ENCODE assay signal across 1 cellular context in genomic region chr17:58083491-58084316, GRCh38.
A peak's percentile ranks its signal among the peaks of the same experiment; 100 is the strongest.
TF ChIP-seq lines count a peak whose summit lies in the region.

No MANE protein-coding gene starts in this region.

TF ChIP-seq in WTC11, 78 proteins besides CTCF, POLR2A, EP300 and RAD21 (continued from another document and continues in another):
- TF ChIP-seq, protein P1, sequence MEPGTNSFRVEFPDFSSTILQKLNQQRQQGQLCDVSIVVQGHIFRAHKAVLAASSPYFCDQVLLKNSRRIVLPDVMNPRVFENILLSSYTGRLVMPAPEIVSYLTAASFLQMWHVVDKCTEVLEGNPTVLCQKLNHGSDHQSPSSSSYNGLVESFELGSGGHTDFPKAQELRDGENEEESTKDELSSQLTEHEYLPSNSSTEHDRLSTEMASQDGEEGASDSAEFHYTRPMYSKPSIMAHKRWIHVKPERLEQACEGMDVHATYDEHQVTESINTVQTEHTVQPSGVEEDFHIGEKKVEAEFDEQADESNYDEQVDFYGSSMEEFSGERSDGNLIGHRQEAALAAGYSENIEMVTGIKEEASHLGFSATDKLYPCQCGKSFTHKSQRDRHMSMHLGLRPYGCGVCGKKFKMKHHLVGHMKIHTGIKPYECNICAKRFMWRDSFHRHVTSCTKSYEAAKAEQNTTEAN (CRISPR knock-in tag; IDR thresholded peaks at IDR 0.05), result no peak
- TF ChIP-seq MYBL2 (CRISPR knock-in tag; IDR thresholded peaks at IDR 0.05) (no peak), USF1 (CRISPR knock-in tag; IDR thresholded peaks at IDR 0.05) (0 out of 2 replicates have a peak, but pooled peaks have one; percentile 23), PRRX2 (CRISPR knock-in tag; IDR thresholded peaks at IDR 0.05) (no peak), CBFB (CRISPR knock-in tag; IDR thresholded peaks at IDR 0.05; ENCODE audit: low read depth) (no peak), NR2C2 (CRISPR knock-in tag; IDR thresholded peaks at IDR 0.05) (no peak), ZNF423 (CRISPR knock-in tag; IDR thresholded peaks at IDR 0.05) (no peak), HMGXB4 (CRISPR knock-in tag; IDR thresholded peaks at IDR 0.05) (peak; percentile 46; the same call in 1 of the 2 replicates), ZNF219 (CRISPR knock-in tag; IDR thresholded peaks at IDR 0.05; ENCODE audit: borderline replicate concordance) (peak; percentile 23; the same call in 1 of the 2 replicates), JAZF1 (CRISPR knock-in tag; IDR thresholded peaks at IDR 0.05) (no peak), GRHL2 (CRISPR knock-in tag; IDR thresholded peaks at IDR 0.05; ENCODE audit: insufficient replicate concordance, severe bottlenecking) (no peak), NFE2L1 (CRISPR knock-in tag; IDR thresholded peaks at IDR 0.05) (no peak), FOXK1 (CRISPR knock-in tag; IDR thresholded peaks at IDR 0.05) (no peak), TEAD1 (CRISPR knock-in tag; IDR thresholded peaks at IDR 0.05) (0 out of 2 replicates have a peak, but pooled peaks have one; percentile 26), ZNF121 (CRISPR knock-in tag; IDR thresholded peaks at IDR 0.05) (no peak), E2F4 (CRISPR knock-in tag; IDR thresholded peaks at IDR 0.05; ENCODE audit: borderline replicate concordance, low read depth) (no peak), GABPB1 (CRISPR knock-in tag; IDR thresholded peaks at IDR 0.05) (no peak), RORB (CRISPR knock-in tag; IDR thresholded peaks at IDR 0.05) (no peak), HMGA2 (CRISPR knock-in tag; IDR thresholded peaks at IDR 0.05) (no peak), FOXP4 (CRISPR knock-in tag; IDR thresholded peaks at IDR 0.05) (0 out of 2 replicates have a peak, but pooled peaks have one; percentile 41), OVOL2 (CRISPR knock-in tag; IDR thresholded peaks at IDR 0.05; ENCODE audit: borderline replicate concordance) (no peak), SOX15 (CRISPR knock-in tag; IDR thresholded peaks at IDR 0.05) (no peak), ESRRA (CRISPR knock-in tag; IDR thresholded peaks at IDR 0.05; ENCODE audit: borderline replicate concordance) (no peak), IRF2 (CRISPR knock-in tag; IDR thresholded peaks at IDR 0.05; ENCODE audit: borderline replicate concordance, low read depth) (no peak), NR3C1 (CRISPR knock-in tag; conservative IDR thresholded peaks at IDR 0.05; ENCODE audit: low read depth) (no peak), ATF1 (CRISPR knock-in tag; IDR thresholded peaks at IDR 0.05) (no peak), GTF2I (CRISPR knock-in tag; conservative IDR thresholded peaks at IDR 0.05) (no peak), ETV6 (CRISPR knock-in tag; IDR thresholded peaks at IDR 0.05) (no peak), RELA (CRISPR knock-in tag; IDR thresholded peaks at IDR 0.05; ENCODE audit: borderline replicate concordance) (no peak), ZMAT4 (CRISPR knock-in tag; IDR thresholded peaks at IDR 0.05) (no peak), ZNF263 (CRISPR knock-in tag; IDR thresholded peaks at IDR 0.05; ENCODE audit: low read depth) (peak; percentile 56; the same call in 1 of the 2 replicates), FOXJ3 (CRISPR knock-in tag; IDR thresholded peaks at IDR 0.05; ENCODE audit: borderline replicate concordance) (no peak), ZNF416 (CRISPR knock-in tag; IDR thresholded peaks at IDR 0.05) (no peak), CREM (CRISPR knock-in tag; IDR thresholded peaks at IDR 0.05) (no peak), TCF7 (CRISPR knock-in tag; IDR thresholded peaks at IDR 0.05; ENCODE audit: low read depth) (0 out of 2 replicates have a peak, but pooled peaks have one; percentile 60)
- TF ChIP-seq, protein P2, sequence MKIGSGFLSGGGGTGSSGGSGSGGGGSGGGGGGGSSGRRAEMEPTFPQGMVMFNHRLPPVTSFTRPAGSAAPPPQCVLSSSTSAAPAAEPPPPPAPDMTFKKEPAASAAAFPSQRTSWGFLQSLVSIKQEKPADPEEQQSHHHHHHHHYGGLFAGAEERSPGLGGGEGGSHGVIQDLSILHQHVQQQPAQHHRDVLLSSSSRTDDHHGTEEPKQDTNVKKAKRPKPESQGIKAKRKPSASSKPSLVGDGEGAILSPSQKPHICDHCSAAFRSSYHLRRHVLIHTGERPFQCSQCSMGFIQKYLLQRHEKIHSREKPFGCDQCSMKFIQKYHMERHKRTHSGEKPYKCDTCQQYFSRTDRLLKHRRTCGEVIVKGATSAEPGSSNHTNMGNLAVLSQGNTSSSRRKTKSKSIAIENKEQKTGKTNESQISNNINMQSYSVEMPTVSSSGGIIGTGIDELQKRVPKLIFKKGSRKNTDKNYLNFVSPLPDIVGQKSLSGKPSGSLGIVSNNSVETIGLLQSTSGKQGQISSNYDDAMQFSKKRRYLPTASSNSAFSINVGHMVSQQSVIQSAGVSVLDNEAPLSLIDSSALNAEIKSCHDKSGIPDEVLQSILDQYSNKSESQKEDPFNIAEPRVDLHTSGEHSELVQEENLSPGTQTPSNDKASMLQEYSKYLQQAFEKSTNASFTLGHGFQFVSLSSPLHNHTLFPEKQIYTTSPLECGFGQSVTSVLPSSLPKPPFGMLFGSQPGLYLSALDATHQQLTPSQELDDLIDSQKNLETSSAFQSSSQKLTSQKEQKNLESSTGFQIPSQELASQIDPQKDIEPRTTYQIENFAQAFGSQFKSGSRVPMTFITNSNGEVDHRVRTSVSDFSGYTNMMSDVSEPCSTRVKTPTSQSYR (CRISPR knock-in tag; IDR thresholded peaks at IDR 0.05), result no peak
- TF ChIP-seq, protein P3, sequence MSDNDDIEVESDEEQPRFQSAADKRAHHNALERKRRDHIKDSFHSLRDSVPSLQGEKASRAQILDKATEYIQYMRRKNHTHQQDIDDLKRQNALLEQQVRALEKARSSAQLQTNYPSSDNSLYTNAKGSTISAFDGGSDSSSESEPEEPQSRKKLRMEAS (CRISPR knock-in tag; IDR thresholded peaks at IDR 0.05), result peak; percentile 31; the same call in 1 of the 2 replicates
- TF ChIP-seq, protein P4, sequence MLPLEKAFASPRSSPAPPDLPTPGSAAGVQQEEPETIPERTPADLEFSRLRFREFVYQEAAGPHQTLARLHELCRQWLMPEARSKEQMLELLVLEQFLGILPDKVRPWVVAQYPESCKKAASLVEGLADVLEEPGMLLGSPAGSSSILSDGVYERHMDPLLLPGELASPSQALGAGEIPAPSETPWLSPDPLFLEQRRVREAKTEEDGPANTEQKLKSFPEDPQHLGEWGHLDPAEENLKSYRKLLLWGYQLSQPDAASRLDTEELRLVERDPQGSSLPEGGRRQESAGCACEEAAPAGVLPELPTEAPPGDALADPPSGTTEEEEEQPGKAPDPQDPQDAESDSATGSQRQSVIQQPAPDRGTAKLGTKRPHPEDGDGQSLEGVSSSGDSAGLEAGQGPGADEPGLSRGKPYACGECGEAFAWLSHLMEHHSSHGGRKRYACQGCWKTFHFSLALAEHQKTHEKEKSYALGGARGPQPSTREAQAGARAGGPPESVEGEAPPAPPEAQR (CRISPR knock-in tag; IDR thresholded peaks at IDR 0.05), result no peak
- TF ChIP-seq, protein P5, sequence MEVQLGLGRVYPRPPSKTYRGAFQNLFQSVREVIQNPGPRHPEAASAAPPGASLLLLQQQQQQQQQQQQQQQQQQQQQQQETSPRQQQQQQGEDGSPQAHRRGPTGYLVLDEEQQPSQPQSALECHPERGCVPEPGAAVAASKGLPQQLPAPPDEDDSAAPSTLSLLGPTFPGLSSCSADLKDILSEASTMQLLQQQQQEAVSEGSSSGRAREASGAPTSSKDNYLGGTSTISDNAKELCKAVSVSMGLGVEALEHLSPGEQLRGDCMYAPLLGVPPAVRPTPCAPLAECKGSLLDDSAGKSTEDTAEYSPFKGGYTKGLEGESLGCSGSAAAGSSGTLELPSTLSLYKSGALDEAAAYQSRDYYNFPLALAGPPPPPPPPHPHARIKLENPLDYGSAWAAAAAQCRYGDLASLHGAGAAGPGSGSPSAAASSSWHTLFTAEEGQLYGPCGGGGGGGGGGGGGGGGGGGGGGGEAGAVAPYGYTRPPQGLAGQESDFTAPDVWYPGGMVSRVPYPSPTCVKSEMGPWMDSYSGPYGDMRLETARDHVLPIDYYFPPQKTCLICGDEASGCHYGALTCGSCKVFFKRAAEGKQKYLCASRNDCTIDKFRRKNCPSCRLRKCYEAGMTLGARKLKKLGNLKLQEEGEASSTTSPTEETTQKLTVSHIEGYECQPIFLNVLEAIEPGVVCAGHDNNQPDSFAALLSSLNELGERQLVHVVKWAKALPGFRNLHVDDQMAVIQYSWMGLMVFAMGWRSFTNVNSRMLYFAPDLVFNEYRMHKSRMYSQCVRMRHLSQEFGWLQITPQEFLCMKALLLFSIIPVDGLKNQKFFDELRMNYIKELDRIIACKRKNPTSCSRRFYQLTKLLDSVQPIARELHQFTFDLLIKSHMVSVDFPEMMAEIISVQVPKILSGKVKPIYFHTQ (CRISPR knock-in tag; IDR thresholded peaks at IDR 0.05), result no peak
- TF ChIP-seq, protein P6, sequence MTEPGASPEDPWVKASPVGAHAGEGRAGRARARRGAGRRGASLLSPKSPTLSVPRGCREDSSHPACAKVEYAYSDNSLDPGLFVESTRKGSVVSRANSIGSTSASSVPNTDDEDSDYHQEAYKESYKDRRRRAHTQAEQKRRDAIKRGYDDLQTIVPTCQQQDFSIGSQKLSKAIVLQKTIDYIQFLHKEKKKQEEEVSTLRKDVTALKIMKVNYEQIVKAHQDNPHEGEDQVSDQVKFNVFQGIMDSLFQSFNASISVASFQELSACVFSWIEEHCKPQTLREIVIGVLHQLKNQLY (CRISPR knock-in tag; IDR thresholded peaks at IDR 0.05), result 0 out of 2 replicates have a peak, but pooled peaks have one; percentile 56
- TF ChIP-seq, protein P7, sequence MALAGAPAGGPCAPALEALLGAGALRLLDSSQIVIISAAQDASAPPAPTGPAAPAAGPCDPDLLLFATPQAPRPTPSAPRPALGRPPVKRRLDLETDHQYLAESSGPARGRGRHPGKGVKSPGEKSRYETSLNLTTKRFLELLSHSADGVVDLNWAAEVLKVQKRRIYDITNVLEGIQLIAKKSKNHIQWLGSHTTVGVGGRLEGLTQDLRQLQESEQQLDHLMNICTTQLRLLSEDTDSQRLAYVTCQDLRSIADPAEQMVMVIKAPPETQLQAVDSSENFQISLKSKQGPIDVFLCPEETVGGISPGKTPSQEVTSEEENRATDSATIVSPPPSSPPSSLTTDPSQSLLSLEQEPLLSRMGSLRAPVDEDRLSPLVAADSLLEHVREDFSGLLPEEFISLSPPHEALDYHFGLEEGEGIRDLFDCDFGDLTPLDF (CRISPR knock-in tag; IDR thresholded peaks at IDR 0.05), result no peak
- TF ChIP-seq, protein P8, sequence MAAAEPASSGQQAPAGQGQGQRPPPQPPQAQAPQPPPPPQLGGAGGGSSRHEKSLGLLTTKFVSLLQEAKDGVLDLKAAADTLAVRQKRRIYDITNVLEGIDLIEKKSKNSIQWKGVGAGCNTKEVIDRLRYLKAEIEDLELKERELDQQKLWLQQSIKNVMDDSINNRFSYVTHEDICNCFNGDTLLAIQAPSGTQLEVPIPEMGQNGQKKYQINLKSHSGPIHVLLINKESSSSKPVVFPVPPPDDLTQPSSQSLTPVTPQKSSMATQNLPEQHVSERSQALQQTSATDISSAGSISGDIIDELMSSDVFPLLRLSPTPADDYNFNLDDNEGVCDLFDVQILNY (CRISPR knock-in tag; IDR thresholded peaks at IDR 0.05), result no peak
- TF ChIP-seq, protein P9, sequence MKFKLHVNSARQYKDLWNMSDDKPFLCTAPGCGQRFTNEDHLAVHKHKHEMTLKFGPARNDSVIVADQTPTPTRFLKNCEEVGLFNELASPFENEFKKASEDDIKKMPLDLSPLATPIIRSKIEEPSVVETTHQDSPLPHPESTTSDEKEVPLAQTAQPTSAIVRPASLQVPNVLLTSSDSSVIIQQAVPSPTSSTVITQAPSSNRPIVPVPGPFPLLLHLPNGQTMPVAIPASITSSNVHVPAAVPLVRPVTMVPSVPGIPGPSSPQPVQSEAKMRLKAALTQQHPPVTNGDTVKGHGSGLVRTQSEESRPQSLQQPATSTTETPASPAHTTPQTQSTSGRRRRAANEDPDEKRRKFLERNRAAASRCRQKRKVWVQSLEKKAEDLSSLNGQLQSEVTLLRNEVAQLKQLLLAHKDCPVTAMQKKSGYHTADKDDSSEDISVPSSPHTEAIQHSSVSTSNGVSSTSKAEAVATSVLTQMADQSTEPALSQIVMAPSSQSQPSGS (CRISPR knock-in tag; IDR thresholded peaks at IDR 0.05; ENCODE audit: borderline replicate concordance, low read depth), result no peak
